ENCODE assay signal across 17 cellular contexts in genomic region chr2:221836091-221836490, GRCh38.
"Had no signal": no experiment of that assay in that cellular context is flagged by ENCODE, and none has a peak within 500 bp of the region (broad histone marks: within the 10 kb centered on the region; RNA-seq: fewer than 3 reads in every experiment).

No MANE protein-coding gene starts in this region.

- H3K4me3 ChIP-seq: breast epithelium, hepatocyte, lung, mucosa of descending colon, skin epidermis had no signal

- H3K9me3 ChIP-seq: breast epithelium, mucosa of descending colon had no signal

- H3K36me3 ChIP-seq: breast epithelium had no signal

- H3K79me2 ChIP-seq: hepatocyte had no signal

- H3K4me1 ChIP-seq: breast epithelium had no signal

- H2AFZ ChIP-seq: hepatocyte had no signal

- H3K27me3 ChIP-seq: breast epithelium, hepatocyte had no signal

- H3K27ac ChIP-seq: breast epithelium, epithelial cell of prostate, hepatocyte, skin epidermis had no signal

- ATAC-seq: activated T-cell treated with anti-CD3 and anti-CD28 coated beads, Interleukin-2, amount 50 U/mL, for 72 hours; effector memory CD8-positive, alpha-beta T cell; mucosa of descending colon; natural killer cell had no signal

- H3K4me2 ChIP-seq: hepatocyte had no signal

- DNase-seq: activated CD4-positive, alpha-beta T cell treated with anti-CD3 and anti-CD28 coated beads, Interleukin-2, amount 10 ng/mL, durations not matched to agents 7 days and 5 days; activated CD8-positive, alpha-beta memory T cell treated with anti-CD3 and anti-CD28 coated beads, Interleukin-2, amount 50 U/mL, for 48 hours; activated naive CD8-positive, alpha-beta T cell treated with anti-CD3 and anti-CD28 coated beads for 36 hours; activated T-cell treated with anti-CD3 and anti-CD28 coated beads, Interleukin-2, amount 50 U/mL, for 72 hours; dermis blood vessel endothelial cell; effector memory CD8-positive, alpha-beta T cell; islet precursor cell; mucosa of descending colon; natural killer cell; posterior cingulate gyrus; stimulated activated CD4-positive, alpha-beta T cell treated with anti-CD3 and anti-CD28 coated beads, Interleukin-4, amount 100 ng/mL, for 24 hours; stimulated activated naive CD4-positive, alpha-beta T cell had no signal
